In the genomic region with DNA sequence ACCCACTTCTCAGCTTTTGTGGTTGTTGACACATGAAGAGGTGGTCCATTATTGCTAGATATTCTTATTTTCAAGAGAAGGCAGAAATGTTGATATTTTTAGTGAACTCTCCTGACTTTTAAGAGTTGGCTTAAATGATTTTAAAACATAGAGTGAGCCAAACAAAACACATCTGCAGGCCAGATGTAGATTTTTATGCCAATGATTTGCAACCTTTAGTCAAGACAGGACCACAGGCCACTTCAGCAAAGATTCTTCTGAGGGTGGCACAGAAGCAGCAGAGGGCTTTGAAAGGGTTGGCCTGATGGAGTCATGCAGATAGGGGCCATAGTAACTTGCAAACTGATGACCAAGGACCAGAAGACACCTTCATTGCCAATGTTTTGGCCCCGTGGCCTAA, we compare ENCODE assay signal across 19 cellular contexts.
"Had no signal": no experiment of that assay in that cellular context is flagged by ENCODE, and none has a peak within 500 bp of the region (broad histone marks: within the 10 kb centered on the region; RNA-seq: fewer than 3 reads in every experiment).

No MANE protein-coding gene starts in this region.

- H3K9me3 ChIP-seq: body of pancreas, esophagus squamous epithelium, gastroesophageal sphincter, lower lobe of right lung, SJCRH30 had no signal

- DNase-seq: activated CD4-positive, alpha-beta T cell treated with anti-CD3 and anti-CD28 coated beads, Interleukin-2, amount 10 ng/mL, durations not matched to agents 24 days and 14 days; activated CD8-positive, alpha-beta T cell treated with anti-CD3 and anti-CD28 coated beads for 36 hours; activated naive CD4-positive, alpha-beta T cell; activated naive CD8-positive, alpha-beta T cell treated with anti-CD3 and anti-CD28 coated beads for 36 hours; activated T-cell treated with anti-CD3 and anti-CD28 coated beads, Interleukin-2, amount 50 U/mL, for 1 hour; amygdala; body of pancreas; central memory CD4-positive, alpha-beta T cell; esophagus squamous epithelium; lower lobe of right lung; midbrain; SJCRH30; stimulated activated CD4-positive, alpha-beta T cell treated with anti-CD3 and anti-CD28 coated beads, Interleukin-2, amount 100 ng/mL, for 24 hours; T1000; trophoblast cell had no signal

- H3K4me1 ChIP-seq: body of pancreas, SJCRH30 had no signal

- H3K4me3 ChIP-seq: body of pancreas, coronary artery, esophagus squamous epithelium, gastroesophageal sphincter, hepatocyte, lower lobe of right lung, SJCRH30 had no signal

- H3K36me3 ChIP-seq: esophagus squamous epithelium, gastroesophageal sphincter, lower lobe of right lung, SJCRH30 had no signal

- H3K27ac ChIP-seq: SJCRH30 had no signal

- H3K27me3 ChIP-seq: body of pancreas, esophagus squamous epithelium, gastroesophageal sphincter, hepatocyte, SJCRH30 had no signal

- ATAC-seq: activated CD8-positive, alpha-beta T cell treated with anti-CD3 and anti-CD28 coated beads for 36 hours; activated T-helper 17 cell treated with anti-CD3 and anti-CD28 coated beads, Interleukin-2, amount 50 U/mL, for 72 hours; body of pancreas; gastroesophageal sphincter; lower lobe of right lung had no signal
